16 cellular contexts compared by ENCODE assay signal in genomic region chr6:29641430-29642213, GRCh38. TPM values are rescaled to one million over a fixed set of nuclear protein-coding genes. Genes with fewer than 3 reads are reported as not detected.
DNase-seq lines count a peak whose midpoint lies in the region; ATAC-seq, FAIRE-seq and TF ChIP-seq lines count a peak whose summit lies in the region.
"Had no signal": no experiment of that assay in that cellular context is flagged by ENCODE, and none has a peak within 500 bp of the region (broad histone marks: within the 10 kb centered on the region; RNA-seq: fewer than 3 reads in every experiment).

No MANE protein-coding gene starts in this region.

- no peaks in the 10 kb centered on the region for H3K9me3 Mint-ChIP-seq in CD8-positive, alpha-beta T cell
- H3K9me3 Mint-ChIP-seq in IgD-negative memory B cell: no peaks in the 10 kb centered on the region
- no peaks in the 10 kb centered on the region for H3K9me3 Mint-ChIP-seq in activated T-cell treated with anti-CD3 and anti-CD28 coated beads, Interleukin-2, amount 50 U/mL, for 4 hours

- no peaks in the 10 kb centered on the region for H4K20me1 ChIP-seq in keratinocyte (ENCODE audit: control insufficient read depth, extremely low read depth, insufficient read depth, low read length)

- CTCF ChIA-PET in CD8-positive, alpha-beta T cell (lab: Charles Lee): interaction anchor here (1.0 to 4.5 kb wide), 4 partner anchors 9 to 107 kb away, joined by 3 to 43 read pairs (median 22); no protein-coding TSS in a partner anchor

- H3K79me2 ChIP-seq in keratinocyte (ENCODE audit: control insufficient read depth, insufficient read depth, low read length): no peaks in the 10 kb centered on the region

- no peak for TF ChIP-seq EP300 in ovary (IDR thresholded peaks at IDR 0.05)

- no peak overlapping the region for H3K4me3 ChIP-seq in CD8-positive, alpha-beta T cell (ENCODE audit: low read depth, low read length)
- H3K4me3 ChIP-seq in keratinocyte (ENCODE audit: control insufficient read depth in 2 of 3, extremely low read depth in 1 of 3, insufficient read depth in 2 of 3, low read depth in 1 of 3, low read length in 3 of 3): no peak overlapping the region
- H3K4me3 ChIP-seq in gastrocnemius medialis: no peak overlapping the region
- no peak overlapping the region for H3K4me3 ChIP-seq in ovary
- H3K4me3 ChIP-seq: right atrium auricular region had no signal

- 37 to 50% (median 45%) methylated on average over 4 of the region's 4 CpGs for WGBS in ovary, 3 donors

- H3K4me3 Mint-ChIP-seq in CD8-positive, alpha-beta T cell: peak overlapping the region; percentile 2
- H3K4me3 Mint-ChIP-seq in IgD-negative memory B cell: peak overlapping the region in 3 of 4 donors; percentile 22 to 69 (median 44)
- no peak overlapping the region for H3K4me3 Mint-ChIP-seq in activated T-cell treated with anti-CD3 and anti-CD28 coated beads, Interleukin-2, amount 50 U/mL, for 4 hours

- peaks cover 20% of the 10 kb centered on the region for H3K4me1 Mint-ChIP-seq in CD8-positive, alpha-beta T cell (ENCODE audit: low read depth)
- peaks cover 12 to 21% (median 13%) of the 10 kb centered on the region in 3 donors for H3K4me1 Mint-ChIP-seq in IgD-negative memory B cell
- H3K4me1 Mint-ChIP-seq in activated T-cell treated with anti-CD3 and anti-CD28 coated beads, Interleukin-2, amount 50 U/mL, for 4 hours (ENCODE audit: low read depth): peaks cover 14% of the 10 kb centered on the region

- dilution Hi-C loops in keratinocyte (cut with MboI; ENCODE audit: extremely low pct_ligation_motif_present, low sequenced_read_pairs): no loop called here

- no peaks in the 10 kb centered on the region for H3K9me1 ChIP-seq in keratinocyte (ENCODE audit: control insufficient read depth, extremely low read depth, insufficient read depth, low read length)

- H2AFZ ChIP-seq in keratinocyte (ENCODE audit: control insufficient read depth, low read length): no peak overlapping the region

- FAIRE-seq in keratinocyte (lab: Jason Lieb, UNC): peak; percentile 71
- FAIRE-seq: GM19239, H54 had no signal

- DNase-seq in CD8-positive, alpha-beta T cell: peak in 5 of 7 experiments; percentile 35 to 65 (median 38)
- no peak for DNase-seq in activated T-cell treated with anti-CD3 and anti-CD28 coated beads, Interleukin-2, amount 50 U/mL, for 4 hours
- DNase-seq in keratinocyte (ENCODE audit: low read depth, low spot score): no peak
- no peak for DNase-seq in gastrocnemius medialis
- DNase-seq in GF-D8 (lab: John Stamatoyannopoulos, UW): no peak
- no peak for DNase-seq in ovary
- DNase-seq: activated gamma-delta T cell treated with Interleukin-2 at 50 U/mL for 16 hours; NCI-H1930; stimulated activated CD4-positive, alpha-beta T cell treated with anti-CD3 and anti-CD28 coated beads, Interleukin-4, amount 100 ng/mL, for 4 hours; substantia nigra had no signal

- no peaks in the 10 kb centered on the region for H3K9me3 ChIP-seq in CD8-positive, alpha-beta T cell (ENCODE audit: low read length)
- H3K9me3 ChIP-seq in keratinocyte (ENCODE audit: control insufficient read depth, low read depth, low read length): no peaks in the 10 kb centered on the region
- H3K9me3 ChIP-seq in gastrocnemius medialis: no peaks in the 10 kb centered on the region
- no peaks in the 10 kb centered on the region for H3K9me3 ChIP-seq in ovary
- H3K9me3 ChIP-seq: right atrium auricular region had no signal

- no peaks in the 10 kb centered on the region for H3K27me3 ChIP-seq in CD8-positive, alpha-beta T cell (ENCODE audit: insufficient read depth, low read length)
- H3K27me3 ChIP-seq in keratinocyte (ENCODE audit: control insufficient read depth, extremely low read depth, insufficient read depth, low read length): no peaks in the 10 kb centered on the region
- peaks cover 0 to 5% (median 3%) of the 10 kb centered on the region in 3 donors for H3K27me3 ChIP-seq in gastrocnemius medialis
- H3K27me3 ChIP-seq in ovary: no peaks in the 10 kb centered on the region
- H3K27me3 ChIP-seq: right atrium auricular region had no signal

- H3K9ac ChIP-seq in keratinocyte (ENCODE audit: control insufficient read depth, extremely low read depth, insufficient read depth, low read length): no peak overlapping the region

- peak; percentile 83 for ATAC-seq in CD8-positive, alpha-beta T cell
- peak; percentile 96 for ATAC-seq in activated T-cell treated with anti-CD3 and anti-CD28 coated beads, Interleukin-2, amount 50 U/mL, for 4 hours
- no peak for ATAC-seq in gastrocnemius medialis
- no peak for ATAC-seq in GM18870 (IDR thresholded peaks at IDR 0.05; ENCODE audit: unreplicated experiment)

- peak overlapping the region; percentile 1 for H3K27ac ChIP-seq in CD8-positive, alpha-beta T cell (ENCODE audit: low read depth, low read length)
- no peak overlapping the region for H3K27ac ChIP-seq in keratinocyte (ENCODE audit: control insufficient read depth, insufficient read depth, low read length)
- no peak overlapping the region for H3K27ac ChIP-seq in gastrocnemius medialis
- no peak overlapping the region for H3K27ac ChIP-seq in ovary
- H3K27ac ChIP-seq: right atrium auricular region had no signal

- in situ Hi-C loops in gastrocnemius medialis (cut with MboI; ENCODE audit: low sequenced_read_pairs in 4 of 4): no loop called here

- H3K27ac Mint-ChIP-seq in CD8-positive, alpha-beta T cell: peak overlapping the region; percentile 82
- H3K27ac Mint-ChIP-seq in IgD-negative memory B cell: peak overlapping the region; percentile 9 to 89 (median 54)

- H3K36me3 ChIP-seq in CD8-positive, alpha-beta T cell (ENCODE audit: insufficient read depth, low read length): no peaks in the 10 kb centered on the region
- H3K36me3 ChIP-seq in keratinocyte (ENCODE audit: control insufficient read depth in 2 of 2, extremely low read depth in 1 of 2, insufficient read depth in 2 of 2, low read length in 2 of 2) (no peaks in the 10 kb centered on the region), gastrocnemius medialis (no peaks in the 10 kb centered on the region), ovary (no peaks in the 10 kb centered on the region)
- H3K36me3 ChIP-seq: right atrium auricular region had no signal

- intact Hi-C loops in CD8-positive, alpha-beta T cell (cut with DNase I, micrococcal nuclease): loop anchor here in 1 of 2 experiments (1.0 kb wide), 1 partner anchor 8 kb away; no protein-coding TSS in a partner anchor
- intact Hi-C loops in gastrocnemius medialis (cut with DNase I; ENCODE audit: low total_unique reads): no loop called here
- intact Hi-C loops in ovary (cut with DNase I): no loop called here

- H3K36me3 Mint-ChIP-seq in CD8-positive, alpha-beta T cell: no peaks in the 10 kb centered on the region
- H3K36me3 Mint-ChIP-seq in IgD-negative memory B cell: no peaks in the 10 kb centered on the region
- H3K36me3 Mint-ChIP-seq in activated T-cell treated with anti-CD3 and anti-CD28 coated beads, Interleukin-2, amount 50 U/mL, for 4 hours (ENCODE audit: insufficient read depth): no peaks in the 10 kb centered on the region

- POLR2A ChIA-PET in CD8-positive, alpha-beta T cell (lab: Charles Lee): interaction anchor here (0.8 to 1.9 kb wide), 4 partner anchors 8 to 15 kb away, joined by 3 to 21 read pairs (median 4); partner anchors contain the start of gene GABBR1

- no peak for TF ChIP-seq CTCF in CD8-positive, alpha-beta T cell (IDR thresholded peaks at IDR 0.05)
- TF ChIP-seq CTCF in keratinocyte (optimal IDR thresholded peaks at IDR 0.05 in 1 of 3, IDR thresholded peaks at IDR 0.05 in 1 of 3, conservative IDR thresholded peaks at IDR 0.05 in 1 of 3; ENCODE audit: extremely low read depth in 1 of 3, insufficient read depth in 2 of 3, low read length in 3 of 3) (no peak), gastrocnemius medialis (IDR thresholded peaks at IDR 0.05 in 4 of 5, conservative IDR thresholded peaks at IDR 0.05 in 1 of 5) (no peak), ovary (IDR thresholded peaks at IDR 0.05) (no peak)

- TF ChIP-seq POLR2A in gastrocnemius medialis (IDR thresholded peaks at IDR 0.05) (no peak), ovary (IDR thresholded peaks at IDR 0.05) (no peak)

- peaks cover 2% of the 10 kb centered on the region for H3K27me3 Mint-ChIP-seq in CD8-positive, alpha-beta T cell (ENCODE audit: low read depth)
- H3K27me3 Mint-ChIP-seq in IgD-negative memory B cell: peaks cover 2% of the 10 kb centered on the region
- H3K27me3 Mint-ChIP-seq in activated T-cell treated with anti-CD3 and anti-CD28 coated beads, Interleukin-2, amount 50 U/mL, for 4 hours (ENCODE audit: low read depth): no peaks in the 10 kb centered on the region

- H3K4me2 ChIP-seq in keratinocyte (ENCODE audit: control insufficient read depth, extremely low read depth, insufficient read depth, low read depth, low read length): no peak overlapping the region

- H3K4me1 ChIP-seq in CD8-positive, alpha-beta T cell (ENCODE audit: insufficient read depth, low read length): peaks cover 22% of the 10 kb centered on the region
- H3K4me1 ChIP-seq in keratinocyte (ENCODE audit: control insufficient read depth, extremely low read depth, insufficient read depth, low read length) (peaks cover 7% of the 10 kb centered on the region), gastrocnemius medialis (no peaks in the 10 kb centered on the region), ovary (ENCODE audit: insufficient read depth) (no peaks in the 10 kb centered on the region)
- H3K4me1 ChIP-seq: right atrium auricular region had no signal

RNA-seq across cellular contexts. Expression of gene GABBR1, which starts 8.6 kb away (rescaled TPM):
- total RNA-seq in CD8-positive, alpha-beta T cell: 10 to 100 TPM; 21.8 to 24.2 TPM
- polyA plus RNA-seq in IgD-negative memory B cell (6.8 TPM), keratinocyte (10.4 to 18.9 TPM (median 18.9 TPM) in 3 replicates), ovary (10 to 100 TPM; 41.3 to 48.5 TPM)
- 1 to 10 TPM; 4.2 to 5.6 (median 4.7) TPM for total RNA-seq in activated T-cell treated with anti-CD3 and anti-CD28 coated beads, Interleukin-2, amount 50 U/mL, for 4 hours
- 4.6 TPM for polyA plus RNA-seq in keratinocyte (2011; ENCODE audit: low read depth)
- polyA plus RNA-seq in keratinocyte (2011; cell fraction: cytosol; rRNA removed): 4.7 and 5.5 TPM in 2 replicates
- 139 and 170 TPM in 2 replicates for polyA plus RNA-seq in keratinocyte (2011; cell fraction: nucleus; rRNA removed)
- 11.4 and 12.9 TPM in 2 replicates for polyA plus RNA-seq in keratinocyte (2012; ENCODE audit: low replicate concordance)
- polyA minus RNA-seq in keratinocyte: 13.0 to 36.7 TPM (median 16.0 TPM) in 3 replicates
- 2.7 TPM for polyA minus RNA-seq in keratinocyte (2011; cell fraction: cytosol; rRNA and poly(A)+ RNA removed)
- polyA minus RNA-seq in keratinocyte (2011; cell fraction: nucleus; rRNA and poly(A)+ RNA removed): 24.5 and 31.4 TPM in 2 replicates
- total RNA-seq in gastrocnemius medialis (1 to 10 TPM; 1.0 to 3.8 (median 3.1) TPM), ovary (10 to 100 TPM; 23.0 to 80.0 (median 58.0) TPM)

RNA-seq across cellular contexts. Expression of gene MOG, which starts 15.3 kb away (rescaled TPM):
- not detected for total RNA-seq in CD8-positive, alpha-beta T cell
- polyA plus RNA-seq in IgD-negative memory B cell (not detected), keratinocyte (not detected in 3 replicates), ovary (under 1 TPM in 1 of 2 donors, not detected in 1; 0.05 TPM)
- not detected for total RNA-seq in activated T-cell treated with anti-CD3 and anti-CD28 coated beads, Interleukin-2, amount 50 U/mL, for 4 hours
- polyA plus RNA-seq in keratinocyte (2011; ENCODE audit: low read depth): not detected
- polyA plus RNA-seq in keratinocyte (2011; cell fraction: cytosol; rRNA removed): not detected in 2 replicates
- polyA plus RNA-seq in keratinocyte (2011; cell fraction: nucleus; rRNA removed): not detected in 2 replicates
- 0.11 and 0.14 TPM in 2 replicates for polyA plus RNA-seq in keratinocyte (2012; ENCODE audit: low replicate concordance)
- polyA minus RNA-seq in keratinocyte: not detected in 3 replicates
- not detected for polyA minus RNA-seq in keratinocyte (2011; cell fraction: cytosol; rRNA and poly(A)+ RNA removed)
- polyA minus RNA-seq in keratinocyte (2011; cell fraction: nucleus; rRNA and poly(A)+ RNA removed): not detected in 2 replicates
- total RNA-seq in gastrocnemius medialis (not detected), ovary (under 1 TPM in 1 of 7 donors, not detected in 6; 0.13 TPM)

RNA-seq across cellular contexts. Expression of gene ZFP57, which starts 39.3 kb away (rescaled TPM):
- total RNA-seq in CD8-positive, alpha-beta T cell: not detected
- polyA plus RNA-seq in IgD-negative memory B cell (1.3 TPM), keratinocyte (17.4 to 26.3 TPM (median 22.5 TPM) in 3 replicates), ovary (under 1 TPM in 1 of 2 donors, not detected in 1; 0.13 TPM)
- total RNA-seq in activated T-cell treated with anti-CD3 and anti-CD28 coated beads, Interleukin-2, amount 50 U/mL, for 4 hours: not detected
- 2.8 TPM for polyA plus RNA-seq in keratinocyte (2011; ENCODE audit: low read depth)
- polyA plus RNA-seq in keratinocyte (2011; cell fraction: cytosol; rRNA removed): 21.5 and 22.4 TPM in 2 replicates
- polyA plus RNA-seq in keratinocyte (2011; cell fraction: nucleus; rRNA removed): 37.8 and 49.7 TPM in 2 replicates
- 3.6 and 15.0 TPM in 2 replicates for polyA plus RNA-seq in keratinocyte (2012; ENCODE audit: low replicate concordance)
- polyA minus RNA-seq in keratinocyte: 22.3 to 33.2 TPM (median 25.4 TPM) in 3 replicates
- 12.3 TPM for polyA minus RNA-seq in keratinocyte (2011; cell fraction: cytosol; rRNA and poly(A)+ RNA removed)
- 9.1 and 13.4 TPM in 2 replicates for polyA minus RNA-seq in keratinocyte (2011; cell fraction: nucleus; rRNA and poly(A)+ RNA removed)
- total RNA-seq in gastrocnemius medialis (under 1 TPM in 1 of 4 donors, not detected in 3; 0.16 TPM), ovary (under 1 TPM in 2 of 7 donors, not detected in 5; 0.24 to 0.25 TPM)
- total RNA-seq: chondrocyte had no signal

RNA-seq across cellular contexts. Expression of gene OR2H2, which starts 56.7 kb away (rescaled TPM):
- not detected for total RNA-seq in CD8-positive, alpha-beta T cell
- polyA plus RNA-seq in IgD-negative memory B cell (not detected), keratinocyte (not detected in 3 replicates), ovary (not detected)
- total RNA-seq in activated T-cell treated with anti-CD3 and anti-CD28 coated beads, Interleukin-2, amount 50 U/mL, for 4 hours: not detected
- polyA plus RNA-seq in keratinocyte (2011; ENCODE audit: low read depth): not detected
- polyA plus RNA-seq in keratinocyte (2011; cell fraction: cytosol; rRNA removed): not detected in 2 replicates
- polyA plus RNA-seq in keratinocyte (2011; cell fraction: nucleus; rRNA removed): not detected in 2 replicates
- 0.25 TPM in 1 of 2 replicates, not detected in the other for polyA plus RNA-seq in keratinocyte (2012; ENCODE audit: low replicate concordance)
- not detected in 3 replicates for polyA minus RNA-seq in keratinocyte
- not detected for polyA minus RNA-seq in keratinocyte (2011; cell fraction: cytosol; rRNA and poly(A)+ RNA removed)
- polyA minus RNA-seq in keratinocyte (2011; cell fraction: nucleus; rRNA and poly(A)+ RNA removed): not detected in 2 replicates
- total RNA-seq in gastrocnemius medialis (not detected), ovary (not detected)
- total RNA-seq: chondrocyte, right atrium auricular region had no signal

Comparison
In these comparisons a context has a peak if more than half of its experiments do, and no peak if none do; other contexts are left out.
1. ATAC-seq: peak in CD8-positive, alpha-beta T cell (single experiment) and activated T-cell treated with anti-CD3 and anti-CD28 coated beads, Interleukin-2, amount 50 U/mL, for 4 hours (2 of 2); none in gastrocnemius medialis (0 of 2) and GM18870 (single experiment).
2. DNase-seq: peak in CD8-positive, alpha-beta T cell (5 of 7); none in activated T-cell treated with anti-CD3 and anti-CD28 coated beads, Interleukin-2, amount 50 U/mL, for 4 hours (single experiment), keratinocyte (single experiment), gastrocnemius medialis (0 of 2), GF-D8 (single experiment) and ovary (0 of 5).